Comparison of ENCODE assay signal across 8 cellular contexts in the genomic region with DNA sequence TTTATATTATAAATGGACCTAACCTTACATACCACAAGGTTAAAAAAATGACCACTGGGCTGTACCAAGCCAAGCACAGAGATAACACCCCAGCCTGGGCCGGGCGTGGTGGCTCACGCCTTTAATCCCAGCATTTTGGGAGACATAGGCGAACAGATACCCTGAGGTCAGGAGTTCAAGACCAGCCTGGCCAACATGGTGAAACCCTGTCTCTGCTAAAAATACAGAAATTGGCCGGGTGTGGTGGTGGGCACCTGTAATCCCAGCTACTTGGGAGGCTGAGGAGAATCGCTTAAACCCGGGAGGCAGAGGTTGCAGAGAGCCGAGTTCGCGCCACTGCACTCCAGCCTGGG. TPM values are rescaled to one million over a fixed set of nuclear protein-coding genes. Genes with fewer than 3 reads are reported as not detected.
DNase-seq lines count a peak whose midpoint lies in the region; ATAC-seq and TF ChIP-seq lines count a peak whose summit lies in the region.
"Not testable (repeated sequence)": the region's sequence is repeated elsewhere in the genome, so short reads cannot be mapped to it uniquely, and the experiment has no call there.

No MANE protein-coding gene starts in this region.

- H4K91ac ChIP-seq in mesenchymal stem cell (ENCODE audit: low read length): not testable (repeated sequence)

- H3K27ac Mint-ChIP-seq in CD4-positive, alpha-beta T cell: peak overlapping the region; percentile 98
- H3K27ac Mint-ChIP-seq in activated CD4-positive, alpha-beta memory T cell treated with anti-CD3 and anti-CD28 coated beads, Interleukin-2, amount 10 ng/mL, durations not matched to agents 7 days and 5 days: peak overlapping the region; percentile 97

- TF ChIP-seq POLR2A in breast epithelium (IDR thresholded peaks at IDR 0.05); prostate gland (IDR thresholded peaks at IDR 0.05); tibial nerve (IDR thresholded peaks at IDR 0.05): not testable (repeated sequence)

- peak overlapping the region; percentile 99 for H3K4me3 Mint-ChIP-seq in CD4-positive, alpha-beta T cell
- peak overlapping the region; percentile 97 for H3K4me3 Mint-ChIP-seq in activated CD4-positive, alpha-beta memory T cell treated with anti-CD3 and anti-CD28 coated beads, Interleukin-2, amount 10 ng/mL, durations not matched to agents 7 days and 5 days

- intact Hi-C loops in CD4-positive, alpha-beta T cell (cut with DNase I, micrococcal nuclease): loop anchor here (2.0 to 5.0 kb wide), 2 partner anchors 119 to 213 kb away; partner anchors contain the start of gene ZNF141 (in 1 of the 2)
- intact Hi-C loops in breast epithelium (cut with DNase I; ENCODE audit: low total_unique reads): not testable (repeated sequence)
- intact Hi-C loops in prostate gland (cut with DNase I): loop anchor here (5.0 kb wide), 1 partner anchor 88 kb away; no protein-coding TSS in a partner anchor

- H3K4me3 ChIP-seq in LNCaP clone FGC (ENCODE audit: low read depth, low read length) (peak overlapping the region; percentile 99), breast epithelium (peak overlapping the region; percentile 72 to 91 (median 73)), fibroblast of the aortic adventitia (ENCODE audit: low read depth, low read length) (peak overlapping the region; percentile 88), mesenchymal stem cell (ENCODE audit: insufficient read depth in 1 of 2, low read depth in 1 of 2, low read length in 2 of 2) (peak overlapping the region in 1 of 2 experiments; percentile 97), prostate gland (peak overlapping the region; percentile 58 to 65), tibial nerve (peak overlapping the region; percentile 74 to 92 (median 86))

- H3K36me3 ChIP-seq in breast epithelium: not testable (repeated sequence)
- H3K36me3 ChIP-seq in mesenchymal stem cell (ENCODE audit: control insufficient read depth in 1 of 2, insufficient read depth in 2 of 2, low read depth in 1 of 2, low read length in 2 of 2): peaks cover 15 to 25% of the 10 kb centered on the region in 2 experiments
- peaks cover 0 to 12% of the 10 kb centered on the region in 2 donors for H3K36me3 ChIP-seq in prostate gland
- H3K36me3 ChIP-seq in tibial nerve: peaks cover 0 to 25% (median 14%) of the 10 kb centered on the region in 3 donors

- POLR2A ChIA-PET in CD4-positive, alpha-beta T cell (lab: Charles Lee): interaction anchor here (0.6 to 4.5 kb wide), 21 partner anchors 8 to 658 kb away, joined by 3 to 86 read pairs (median 6); partner anchors contain the start of genes MYL5, ZNF141 and ZNF595
- POLR2A ChIA-PET in activated CD4-positive, alpha-beta memory T cell treated with anti-CD3 and anti-CD28 coated beads, Interleukin-2, amount 10 ng/mL, durations not matched to agents 7 days and 5 days (lab: Charles Lee): interaction anchor here (0.6 to 2.9 kb wide), 19 partner anchors 8 to 1124 kb away, joined by 3 to 34 read pairs (median 6); partner anchors contain the start of genes ATP5ME, GAK, MYL5 and PIGG

- not testable (repeated sequence) for H3K27me3 Mint-ChIP-seq in CD4-positive, alpha-beta T cell; activated CD4-positive, alpha-beta memory T cell treated with anti-CD3 and anti-CD28 coated beads, Interleukin-2, amount 10 ng/mL, durations not matched to agents 7 days and 5 days

- not testable (repeated sequence) for H3K4me1 ChIP-seq in breast epithelium; mesenchymal stem cell (ENCODE audit: control insufficient read depth, insufficient read depth, low read depth, low read length); prostate gland (replicated peaks)
- H3K4me1 ChIP-seq in tibial nerve: peaks cover 0 to 14% (median 3%) of the 10 kb centered on the region in 4 donors

- not testable (repeated sequence) for ATAC-seq in CD4-positive, alpha-beta T cell (ENCODE audit: poor library complexity)

- not testable (repeated sequence) for H2BK5ac ChIP-seq in mesenchymal stem cell (ENCODE audit: low read depth, low read length, poor library complexity, severe bottlenecking)

- not testable (repeated sequence) for H2AK5ac ChIP-seq in mesenchymal stem cell (ENCODE audit: low read length, severe bottlenecking)

- not testable (repeated sequence) for DNase-seq in CD4-positive, alpha-beta T cell; LNCaP clone FGC (ENCODE audit: low read depth); activated CD4-positive, alpha-beta memory T cell treated with anti-CD3 and anti-CD28 coated beads, Interleukin-2, amount 10 ng/mL, durations not matched to agents 7 days and 5 days; breast epithelium (ENCODE audit: low spot score in 2 of 2); fibroblast of the aortic adventitia (ENCODE audit: low read depth); mesenchymal stem cell; prostate gland (ENCODE audit: low spot score); tibial nerve (ENCODE audit: low spot score in 2 of 2)

- not testable (repeated sequence) for H2BK15ac ChIP-seq in mesenchymal stem cell (ENCODE audit: low read depth, poor library complexity, severe bottlenecking)

- H3K4ac ChIP-seq in mesenchymal stem cell (ENCODE audit: low read depth in 1 of 2, low read length in 2 of 2): not testable (repeated sequence)

- H3K27me3 ChIP-seq in CD4-positive, alpha-beta T cell (ENCODE audit: control insufficient read depth, insufficient read depth, low read length); breast epithelium; mesenchymal stem cell (ENCODE audit: control insufficient read depth in 1 of 2, insufficient read depth in 1 of 2, low read length in 2 of 2); prostate gland (replicated peaks; ENCODE audit: insufficient read depth); tibial nerve: not testable (repeated sequence)

- H2AFZ ChIP-seq in mesenchymal stem cell (ENCODE audit: low read depth, low read length): peak overlapping the region; percentile 67

- not testable (repeated sequence) for H3K18ac ChIP-seq in mesenchymal stem cell (ENCODE audit: low read depth in 1 of 2, low read length in 2 of 2)

- H2BK120ac ChIP-seq in mesenchymal stem cell (ENCODE audit: low read depth, low read length): not testable (repeated sequence)

- peaks cover 58% of the 10 kb centered on the region for H3K9me3 ChIP-seq in CD4-positive, alpha-beta T cell (ENCODE audit: control insufficient read depth, low read length)
- H3K9me3 ChIP-seq in breast epithelium (peaks cover 0 to 14% of the 10 kb centered on the region in 2 donors), mesenchymal stem cell (ENCODE audit: control insufficient read depth, low read length) (peaks cover 51% of the 10 kb centered on the region), tibial nerve (peaks cover 0 to 25% (median 0%) of the 10 kb centered on the region in 4 donors)
- not testable (repeated sequence) for H3K9me3 ChIP-seq in prostate gland

- H3K14ac ChIP-seq in mesenchymal stem cell (ENCODE audit: low read length in 2 of 2): not testable (repeated sequence)

- TF ChIP-seq EP300 in tibial nerve (IDR thresholded peaks at IDR 0.05): not testable (repeated sequence)

- peaks cover 82% of the 10 kb centered on the region for H3K36me3 Mint-ChIP-seq in CD4-positive, alpha-beta T cell (ENCODE audit: low read depth)
- H3K36me3 Mint-ChIP-seq in activated CD4-positive, alpha-beta memory T cell treated with anti-CD3 and anti-CD28 coated beads, Interleukin-2, amount 10 ng/mL, durations not matched to agents 7 days and 5 days (ENCODE audit: low read depth): peaks cover 57% of the 10 kb centered on the region

- H4K8ac ChIP-seq in mesenchymal stem cell (ENCODE audit: low read length): peak overlapping the region; percentile 84

- H3K4me1 Mint-ChIP-seq in CD4-positive, alpha-beta T cell (ENCODE audit: low read depth): peaks cover 57% of the 10 kb centered on the region
- H3K4me1 Mint-ChIP-seq in activated CD4-positive, alpha-beta memory T cell treated with anti-CD3 and anti-CD28 coated beads, Interleukin-2, amount 10 ng/mL, durations not matched to agents 7 days and 5 days: peaks cover 34% of the 10 kb centered on the region

- H3K27ac ChIP-seq in CD4-positive, alpha-beta T cell (ENCODE audit: low read depth, low read length): peak overlapping the region; percentile 79
- H3K27ac ChIP-seq in breast epithelium (peak overlapping the region; percentile 86 to 89), mesenchymal stem cell (ENCODE audit: low read length, poor library complexity, severe bottlenecking) (peak overlapping the region; percentile 18), prostate gland (peak overlapping the region; percentile 85 to 90), tibial nerve (peak overlapping the region; percentile 64 to 92 (median 82))

- H3K9ac ChIP-seq in mesenchymal stem cell (ENCODE audit: low read length): peak overlapping the region; percentile 96

- WGBS in mesenchymal stem cell: 53% methylated on average over 10 of the region's 10 CpGs
- WGBS in prostate gland: 46% methylated on average over 10 of the region's 10 CpGs
- WGBS in tibial nerve, 2 donors: 48 to 52% methylated on average over 10 of the region's 10 CpGs

- CTCF ChIA-PET in CD4-positive, alpha-beta T cell (lab: Charles Lee): not testable (repeated sequence)
- CTCF ChIA-PET in activated CD4-positive, alpha-beta memory T cell treated with anti-CD3 and anti-CD28 coated beads, Interleukin-2, amount 10 ng/mL, durations not matched to agents 7 days and 5 days (lab: Charles Lee): interaction anchor here (1.4 to 1.7 kb wide), 2 partner anchors 350 to 550 kb away, joined by 5 to 7 read pairs; partner anchors contain the start of genes ATP5ME and MYL5

- H3K23ac ChIP-seq in mesenchymal stem cell (ENCODE audit: low read length in 2 of 2): not testable (repeated sequence)

- H3K4me2 ChIP-seq in mesenchymal stem cell (ENCODE audit: low read length, poor library complexity, severe bottlenecking): peak overlapping the region; percentile 71

- H3K79me1 ChIP-seq in mesenchymal stem cell (replicated peaks; ENCODE audit: low read length, poor library complexity, severe bottlenecking): not testable (repeated sequence)

- H2BK12ac ChIP-seq in mesenchymal stem cell (ENCODE audit: low read length in 2 of 2): not testable (repeated sequence)

- peaks cover 26% of the 10 kb centered on the region for H3K9me3 Mint-ChIP-seq in CD4-positive, alpha-beta T cell
- peaks cover 28% of the 10 kb centered on the region for H3K9me3 Mint-ChIP-seq in activated CD4-positive, alpha-beta memory T cell treated with anti-CD3 and anti-CD28 coated beads, Interleukin-2, amount 10 ng/mL, durations not matched to agents 7 days and 5 days

- TF ChIP-seq CTCF in CD4-positive, alpha-beta T cell (IDR thresholded peaks at IDR 0.05); LNCaP clone FGC (IDR thresholded peaks at IDR 0.05; ENCODE audit: control insufficient read depth, extremely low read depth, insufficient read depth); breast epithelium (IDR thresholded peaks at IDR 0.05); fibroblast of the aortic adventitia (IDR thresholded peaks at IDR 0.05; ENCODE audit: insufficient read depth, low read length); prostate gland (IDR thresholded peaks at IDR 0.05); tibial nerve (IDR thresholded peaks at IDR 0.05): not testable (repeated sequence)

RNA-seq across cellular contexts. Expression of gene ZNF718, which starts 0.4 kb away (rescaled TPM):
- 1 to 10 TPM; 6.3 to 7.4 TPM for total RNA-seq in CD4-positive, alpha-beta T cell
- total RNA-seq in activated CD4-positive, alpha-beta memory T cell treated with anti-CD3 and anti-CD28 coated beads, Interleukin-2, amount 10 ng/mL, durations not matched to agents 7 days and 5 days: 1 to 10 TPM; 8.8 to 8.9 TPM
- 10 to 100 TPM in 2 of 3 donors, 1 to 10 TPM in 1; 4.6 to 13.4 (median 12.7) TPM for total RNA-seq in breast epithelium
- total RNA-seq in fibroblast of the aortic adventitia (ENCODE audit: low replicate concordance): 4.5 and 9.6 TPM in 2 replicates
- polyA plus RNA-seq in mesenchymal stem cell (2013, experiment 1 of 2): 2.5 TPM
- 2.2 TPM for polyA plus RNA-seq in mesenchymal stem cell (2013, experiment 2 of 2)
- 10 to 100 TPM; 13.0 to 13.7 TPM for total RNA-seq in prostate gland
- 10 to 100 TPM in 2 of 4 donors, 1 to 10 TPM in 2; 7.2 to 12.0 (median 10.1) TPM for total RNA-seq in tibial nerve

Comparison
In these comparisons a context has a peak if more than half of its experiments do, and no peak if none do; other contexts are left out.
1. H3K27ac ChIP-seq: peak in every context shown above with its lines; median percentile 88 in breast epithelium; 88 in prostate gland; 82 in tibial nerve; 79 in CD4-positive, alpha-beta T cell; 18 in mesenchymal stem cell.